ENCODE assay signal across 9 cellular contexts in genomic region chr15:92914768-92915221, GRCh38. TPM values are rescaled to one million over a fixed set of nuclear protein-coding genes. Genes with fewer than 3 reads are reported as not detected.
DNase-seq lines count a peak whose midpoint lies in the region; ATAC-seq and TF ChIP-seq lines count a peak whose summit lies in the region.
"Had no signal": no experiment of that assay in that cellular context is flagged by ENCODE, and none has a peak within 500 bp of the region (broad histone marks: within the 10 kb centered on the region; RNA-seq: fewer than 3 reads in every experiment).

No MANE protein-coding gene starts in this region.

- H3K27me3 ChIP-seq in breast epithelium: no peaks in the 10 kb centered on the region

- intact Hi-C loops in breast epithelium (cut with DNase I; ENCODE audit: low total_unique reads) (loop anchor here (10.0 kb wide), 1 partner anchor 110 kb away; no protein-coding TSS in a partner anchor), lower leg skin (cut with DNase I; ENCODE audit: low total_unique reads) (loop anchor here (5.0 kb wide), 1 partner anchor 117 kb away; no protein-coding TSS in a partner anchor)

- peaks cover 0 to 45% of the 10 kb centered on the region in 2 donors for H3K4me1 ChIP-seq in breast epithelium

- H3K4me3 ChIP-seq in breast epithelium: peak overlapping the region in 1 of 3 donors; percentile 25
- no peak overlapping the region for H3K4me3 ChIP-seq in lower leg skin (ENCODE audit: low read depth, poor library complexity, severe bottlenecking)

- H3K27ac ChIP-seq in breast epithelium: peak overlapping the region; percentile 90 to 99

- H3K9me3 Mint-ChIP-seq in neural crest cell: peaks cover 2% of the 10 kb centered on the region

- H3K27me3 Mint-ChIP-seq in neural crest cell (ENCODE audit: low read depth): peaks cover 3% of the 10 kb centered on the region

- peak overlapping the region; percentile 85 for H3K27ac Mint-ChIP-seq in neural crest cell (ENCODE audit: unreplicated experiment)

- no peaks in the 10 kb centered on the region for H3K36me3 ChIP-seq in breast epithelium

- peak; percentile 45 for ATAC-seq in GM19372 (IDR thresholded peaks at IDR 0.05; ENCODE audit: low read depth, unreplicated experiment)
- no peak for ATAC-seq in GM18858 (IDR thresholded peaks at IDR 0.05; ENCODE audit: unreplicated experiment)

- no peak for TF ChIP-seq POLR2A in breast epithelium (IDR thresholded peaks at IDR 0.05)
- no peak for TF ChIP-seq POLR2A in lower leg skin (IDR thresholded peaks at IDR 0.05)

- H3K4me1 Mint-ChIP-seq in neural crest cell: peaks cover 66% of the 10 kb centered on the region

- H3K9me3 ChIP-seq in breast epithelium: no peaks in the 10 kb centered on the region

- peaks cover 17% of the 10 kb centered on the region for H3K36me3 Mint-ChIP-seq in neural crest cell (ENCODE audit: low read depth)

- H3K4me3 Mint-ChIP-seq in neural crest cell: peak overlapping the region; percentile 13

- peak; percentile 31 for DNase-seq in HT1080 (ENCODE audit: low read depth)
- DNase-seq in breast epithelium (ENCODE audit: low spot score in 2 of 2): no peak
- DNase-seq in neural crest cell (ENCODE audit: low read depth, low spot score): no peak
- DNase-seq in NCI-H2196 treated with DMSO at 0.1 percent for 48 hours (lab: John Stamatoyannopoulos, UW; ENCODE audit: unreplicated experiment): no peak
- DNase-seq in lower leg skin (ENCODE audit: low spot score in 2 of 2): no peak
- DNase-seq in cerebellum (ENCODE audit: low spot score): no peak
- DNase-seq: left cardiac atrium had no signal

- TF ChIP-seq CTCF in breast epithelium (IDR thresholded peaks at IDR 0.05): no peak
- no peak for TF ChIP-seq CTCF in neural crest cell (conservative IDR thresholded peaks at IDR 0.05)
- no peak for TF ChIP-seq CTCF in lower leg skin (IDR thresholded peaks at IDR 0.05)

- 54 to 70% methylated on average over 4 of the region's 4 CpGs for WGBS in lower leg skin, 2 donors

RNA-seq across cellular contexts. Expression of gene CHD2, which starts 14.7 kb away (rescaled TPM):
- 16.7 and 28.1 TPM in 2 replicates for total RNA-seq in HT1080 (2014; rRNA removed; shearing (Covaris generic))
- polyA plus RNA-seq in HT1080 (2015; cell fraction: cytosol; rRNA removed): 24.0 and 28.3 TPM in 2 replicates
- polyA plus RNA-seq in HT1080 (2015; cell fraction: nucleus; rRNA removed): 84.1 TPM in 2 replicates
- 100 to 1,000 TPM; 137 to 215 (median 197) TPM for total RNA-seq in breast epithelium
- 93.4 and 103 TPM in 2 replicates for total RNA-seq in neural crest cell
- 100 to 1,000 TPM in 1 of 4 donors, 10 to 100 TPM in 3; 75.8 to 175 (median 88.6) TPM for total RNA-seq in lower leg skin
- 198 TPM for total RNA-seq in cerebellum
